11 cellular contexts compared by ENCODE assay signal in the genomic region with DNA sequence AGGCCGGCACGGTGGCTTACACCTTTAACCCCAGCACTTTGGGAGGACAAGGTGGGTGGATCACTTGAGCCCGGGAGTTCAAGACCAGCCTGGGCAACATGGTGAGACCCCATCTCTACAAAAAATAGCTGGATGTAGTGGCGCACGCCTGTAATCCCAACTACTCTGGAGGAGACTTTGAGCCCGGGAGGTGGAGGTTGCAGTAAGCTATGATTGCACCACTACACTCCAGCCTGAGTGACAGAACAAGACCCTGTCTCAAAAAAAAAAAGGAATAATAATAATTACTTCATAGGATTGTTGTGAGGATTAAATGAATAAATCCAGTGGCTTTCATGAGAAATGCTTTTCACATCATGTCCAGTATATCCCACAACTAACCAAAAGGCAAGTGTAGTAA. TPM values are rescaled to one million over a fixed set of nuclear protein-coding genes. Genes with fewer than 3 reads are reported as not detected.
"Had no signal": no experiment of that assay in that cellular context is flagged by ENCODE, and none has a peak within 500 bp of the region (broad histone marks: within the 10 kb centered on the region; RNA-seq: fewer than 3 reads in every experiment).

No MANE protein-coding gene starts in this region.

- H3K4me1 ChIP-seq: HAP-1 had no signal

- H3K27ac Mint-ChIP-seq: HFFc6 had no signal

- DNase-seq: GOT3, H7, HFFc6 had no signal

- H3K9ac ChIP-seq: GM23248 had no signal

- H3K4me3 ChIP-seq: GM23248, HAP-1, K562 had no signal

- H3K36me3 ChIP-seq: HAP-1 had no signal

- H2AFZ ChIP-seq: GM23248 had no signal

- H3K9me3 ChIP-seq: HAP-1 had no signal

- H3K4me3 Mint-ChIP-seq: HFFc6 had no signal

- H3K27ac ChIP-seq: GM23248, HL-60 had no signal

- ATAC-seq: HCT116, K562 had no signal

RNA-seq across cellular contexts. Expression of gene IGSF23, which starts 8.0 kb away (rescaled TPM):
- total RNA-seq: GM23248, H4, H7, HFFc6, HT1080, IMR-90, K562 had no signal
- polyA plus RNA-seq: K562 had no signal
